ENCODE assay signal across 18 cellular contexts in the genomic region with DNA sequence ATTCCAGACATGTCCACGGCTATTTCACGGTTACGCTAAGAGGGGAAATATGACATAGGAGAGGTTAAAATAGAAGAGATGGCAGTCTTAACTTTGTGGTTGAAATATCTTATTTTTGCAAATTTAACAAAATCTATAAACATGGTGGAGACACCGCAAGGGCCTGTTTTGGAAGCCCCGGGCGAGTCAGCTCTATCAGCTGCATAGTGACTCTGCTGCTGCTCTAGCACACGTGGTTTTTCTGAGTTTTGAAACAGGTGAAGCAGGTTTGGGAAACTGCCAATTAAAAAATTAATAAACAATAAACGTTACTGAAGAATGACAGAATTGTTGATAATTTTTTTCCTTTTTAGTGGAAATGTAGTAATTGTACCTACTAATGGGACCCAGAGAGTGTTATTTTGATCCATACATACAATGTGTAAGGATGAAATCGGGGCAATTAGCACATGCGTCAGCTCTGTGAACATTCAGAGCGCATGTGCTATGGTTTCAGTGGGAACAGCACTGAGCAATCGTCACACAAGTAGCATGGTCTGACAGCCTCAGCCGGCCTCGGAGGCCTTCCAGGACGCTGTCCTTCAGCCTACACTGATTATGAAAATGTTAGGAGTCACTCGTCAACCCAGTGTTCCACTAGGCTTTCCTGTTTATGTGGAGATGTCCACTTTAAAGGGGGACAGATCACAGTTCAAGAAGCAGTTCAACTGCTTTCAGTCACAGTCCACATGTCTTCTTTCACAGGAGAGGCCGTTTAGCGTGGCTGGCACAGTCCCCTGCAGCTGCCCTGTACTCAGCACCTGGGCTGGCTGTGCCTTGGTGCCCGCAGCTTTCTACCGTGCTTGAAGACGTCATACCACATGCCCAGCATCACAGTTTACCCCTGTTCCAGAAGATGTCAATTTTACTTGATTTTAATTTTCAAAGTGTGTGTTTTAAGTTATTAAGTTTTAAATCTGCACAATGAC.
"Had no signal": no experiment of that assay in that cellular context is flagged by ENCODE, and none has a peak within 500 bp of the region (broad histone marks: within the 10 kb centered on the region; RNA-seq: fewer than 3 reads in every experiment).

No MANE protein-coding gene starts in this region.

- H3K4me1 ChIP-seq: spleen had no signal

- H3K36me3 ChIP-seq: spleen, WERI-Rb-1 had no signal

- H3K4me3 ChIP-seq: mucosa of descending colon, spleen, thyroid gland had no signal

- H3K27me3 ChIP-seq: spleen, thyroid gland had no signal

- DNase-seq: activated CD4-positive, alpha-beta T cell treated with anti-CD3 and anti-CD28 coated beads, Interleukin-2, amount 10 ng/mL, durations not matched to agents 7 days and 5 days; activated CD4-positive, CD25-positive, alpha-beta regulatory T cell treated with anti-CD3 and anti-CD28 coated beads, Interleukin-2, amount 50 U/mL, for 72 hours; activated CD8-positive, alpha-beta T cell treated with anti-CD3 and anti-CD28 coated beads for 36 hours; activated naive CD8-positive, alpha-beta T cell treated with anti-CD3 and anti-CD28 coated beads for 36 hours; amniotic stem cell; immature natural killer cell; kidney glomerular epithelial cell; mesendoderm; mucosa of descending colon; naive B cell; occipital lobe; spleen; stimulated activated CD4-positive, alpha-beta T cell treated with anti-CD3 and anti-CD28 coated beads, Interleukin-4, amount 100 ng/mL, for 24 hours; stimulated activated naive CD8-positive, alpha-beta T cell treated with anti-CD3 and anti-CD28 coated beads, Interleukin-15, Interleukin-2, amounts not matched to agents 100 U/mL and 50 U/mL, for 24 hours; substantia nigra; T-cell; thyroid gland; WERI-Rb-1 had no signal

- H3K27ac ChIP-seq: spleen, thyroid gland, WERI-Rb-1 had no signal

- H3K9me3 ChIP-seq: mucosa of descending colon, spleen, thyroid gland had no signal

- ATAC-seq: activated CD8-positive, alpha-beta T cell treated with anti-CD3 and anti-CD28 coated beads for 36 hours; mucosa of descending colon; stimulated activated naive CD8-positive, alpha-beta T cell treated with anti-CD3 and anti-CD28 coated beads, Interleukin-15, Interleukin-2, amounts not matched to agents 100 U/mL and 50 U/mL, for 24 hours; T-cell had no signal
